ENCODE assay signal across 8 cellular contexts in the genomic region with DNA sequence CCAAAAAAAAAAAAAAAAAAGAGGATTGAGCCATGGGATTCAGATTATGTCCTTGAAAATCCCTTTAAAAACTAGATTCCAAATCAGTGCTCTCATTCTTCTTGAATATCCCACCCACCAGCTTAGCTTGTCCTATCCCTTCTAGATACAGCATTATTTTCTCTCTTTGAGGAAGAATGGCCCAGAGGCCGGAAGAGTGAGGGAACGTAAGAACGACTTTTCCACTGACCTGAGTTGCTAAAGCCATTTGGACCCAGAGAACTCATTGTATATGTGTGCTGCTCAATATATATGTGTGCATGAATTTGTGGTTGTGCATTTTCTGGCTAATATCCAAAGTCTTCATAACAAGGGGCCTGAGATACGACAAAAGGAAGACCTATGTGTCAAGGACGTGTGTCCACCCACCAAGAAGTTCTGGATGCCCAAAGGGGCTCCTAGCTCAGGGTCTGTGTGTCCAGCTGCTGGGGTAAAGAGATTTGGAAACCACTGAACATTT. TPM values are rescaled to one million over a fixed set of nuclear protein-coding genes. Genes with fewer than 3 reads are reported as not detected.
A peak's percentile ranks its signal among the peaks of the same experiment; 100 is the strongest.
DNase-seq lines count a peak whose midpoint lies in the region; ATAC-seq, FAIRE-seq and TF ChIP-seq lines count a peak whose summit lies in the region.

No MANE protein-coding gene starts in this region.

- FAIRE-seq in GM12892 (lab: Jason Lieb, UNC): no peak

- peaks cover 39% of the 10 kb centered on the region for H3F3A ChIP-seq in GM23248 (ENCODE audit: insufficient read depth)

- in situ Hi-C loops in GM23248 (cut with MboI): loop anchor here (5.0 kb wide), 1 partner anchor 70 kb away; no protein-coding TSS in a partner anchor

- H3K36me3 ChIP-seq in GM23248 (ENCODE audit: low read depth): no peaks in the 10 kb centered on the region
- H3K36me3 ChIP-seq in SK-N-MC (ENCODE audit: insufficient read depth, low read length): no peaks in the 10 kb centered on the region
- no peaks in the 10 kb centered on the region for H3K36me3 ChIP-seq in sigmoid colon

- no peaks in the 10 kb centered on the region for H3K9me2 ChIP-seq in GM23248 (ENCODE audit: insufficient read depth)

- H3K4me1 ChIP-seq in GM23248 (ENCODE audit: insufficient read depth): peaks cover 48% of the 10 kb centered on the region
- H3K4me1 ChIP-seq in sigmoid colon: peaks cover 0 to 29% (median 27%) of the 10 kb centered on the region in 4 donors

- peak overlapping the region; percentile 92 for H3K9ac ChIP-seq in GM23248
- peak overlapping the region; percentile 93 for H3K9ac ChIP-seq in SK-N-MC (ENCODE audit: insufficient read length)

- intact Hi-C loops in sigmoid colon (cut with DNase I): loop anchor here (2.0 kb wide), 1 partner anchor 30 kb away; no protein-coding TSS in a partner anchor

- TF ChIP-seq CTCF in fibroblast of pulmonary artery (IDR thresholded peaks at IDR 0.05; ENCODE audit: low read length, missing control alignments): no peak
- TF ChIP-seq CTCF in sigmoid colon (IDR thresholded peaks at IDR 0.05): no peak

- H3K27ac ChIP-seq in GM23248: peak overlapping the region; percentile 98
- H3K27ac ChIP-seq in SK-N-MC: peak overlapping the region; percentile 99
- H3K27ac ChIP-seq in sigmoid colon: peak overlapping the region; percentile 85 to 93 (median 87)

- no peaks in the 10 kb centered on the region for H3K79me2 ChIP-seq in GM23248 (ENCODE audit: insufficient read depth)

- TF ChIP-seq EP300 in sigmoid colon (IDR thresholded peaks at IDR 0.05): no peak

- DNase-seq in GM23248 (no peak), SK-N-MC (ENCODE audit: low read depth, low spot score) (peak; percentile 47), fibroblast of pulmonary artery (ENCODE audit: low read depth) (no peak), sigmoid colon (no peak), GM12892 (ENCODE audit: insufficient read length) (no peak)
- no peak for DNase-seq in activated effector memory CD4-positive, alpha-beta T cell treated with anti-CD3 and anti-CD28 coated beads, Interleukin-2, amount 50 U/mL, for 16 hours
- DNase-seq in effector CD8-positive, alpha-beta T cell (lab: John Stamatoyannopoulos, UW): no peak

- H3K4me2 ChIP-seq in GM23248 (ENCODE audit: unreplicated experiment): peak overlapping the region; percentile 72

- no peak overlapping the region for H2AFZ ChIP-seq in GM23248

- no peaks in the 10 kb centered on the region for H3K9me3 ChIP-seq in GM23248 (ENCODE audit: low read depth)
- no peaks in the 10 kb centered on the region for H3K9me3 ChIP-seq in SK-N-MC (ENCODE audit: low read depth, low read length)
- no peaks in the 10 kb centered on the region for H3K9me3 ChIP-seq in sigmoid colon

- 53 to 55% methylated on average over 5 of the region's 5 CpGs for WGBS in GM23248 (ENCODE audit: low coverage in 1 of 2, low lambda C conversion rate in 2 of 2, missing lambda C conversion rate in 2 of 2), 2 experiments
- WGBS in sigmoid colon, 2 donors: 87 to 91% methylated on average over 5 of the region's 5 CpGs

- no peaks in the 10 kb centered on the region for H3K27me3 ChIP-seq in GM23248 (replicated peaks; ENCODE audit: insufficient read depth)
- H3K27me3 ChIP-seq in sigmoid colon: no peaks in the 10 kb centered on the region

- H4K20me1 ChIP-seq in GM23248 (ENCODE audit: insufficient read depth): no peaks in the 10 kb centered on the region

- no peak for TF ChIP-seq POLR2A in sigmoid colon (IDR thresholded peaks at IDR 0.05)
- TF ChIP-seq POLR2A in GM12892 (IDR thresholded peaks at IDR 0.05; ENCODE audit: low read depth, low read length): no peak

- ATAC-seq in HG02759 (IDR thresholded peaks at IDR 0.05; ENCODE audit: unreplicated experiment): no peak

- H3K4me3 ChIP-seq in GM23248 (peak overlapping the region; percentile 69), SK-N-MC (peak overlapping the region; percentile 83), fibroblast of pulmonary artery (replicated peaks; ENCODE audit: low read depth, low read length) (peak overlapping the region; percentile 53), sigmoid colon (peak overlapping the region in 2 of 4 donors; percentile 51 to 53)

RNA-seq across cellular contexts. Expression of a gene that starts 35.0 kb away (rescaled TPM):
- total RNA-seq in GM23248 (2014; rRNA removed; shearing (Covaris generic)): 29.6 and 37.7 TPM in 2 replicates
- 146 and 151 TPM in 2 replicates for polyA plus RNA-seq in GM23248 (2016; fragmentation: Nextera tagmentation; extraction: Ambion mirVana)
- 1 to 10 TPM in 3 of 4 donors, under 1 TPM in 1; 0.66 to 7.2 (median 2.6) TPM for total RNA-seq in sigmoid colon
- polyA plus RNA-seq in sigmoid colon: 10 to 100 TPM; 43.2 to 63.1 (median 44.7) TPM
- 1.6 TPM for polyA plus RNA-seq in GM12892 (2012; ENCODE audit: missing spikeins)
